Comparison of ENCODE assay signal across 2 cellular contexts in the genomic region with DNA sequence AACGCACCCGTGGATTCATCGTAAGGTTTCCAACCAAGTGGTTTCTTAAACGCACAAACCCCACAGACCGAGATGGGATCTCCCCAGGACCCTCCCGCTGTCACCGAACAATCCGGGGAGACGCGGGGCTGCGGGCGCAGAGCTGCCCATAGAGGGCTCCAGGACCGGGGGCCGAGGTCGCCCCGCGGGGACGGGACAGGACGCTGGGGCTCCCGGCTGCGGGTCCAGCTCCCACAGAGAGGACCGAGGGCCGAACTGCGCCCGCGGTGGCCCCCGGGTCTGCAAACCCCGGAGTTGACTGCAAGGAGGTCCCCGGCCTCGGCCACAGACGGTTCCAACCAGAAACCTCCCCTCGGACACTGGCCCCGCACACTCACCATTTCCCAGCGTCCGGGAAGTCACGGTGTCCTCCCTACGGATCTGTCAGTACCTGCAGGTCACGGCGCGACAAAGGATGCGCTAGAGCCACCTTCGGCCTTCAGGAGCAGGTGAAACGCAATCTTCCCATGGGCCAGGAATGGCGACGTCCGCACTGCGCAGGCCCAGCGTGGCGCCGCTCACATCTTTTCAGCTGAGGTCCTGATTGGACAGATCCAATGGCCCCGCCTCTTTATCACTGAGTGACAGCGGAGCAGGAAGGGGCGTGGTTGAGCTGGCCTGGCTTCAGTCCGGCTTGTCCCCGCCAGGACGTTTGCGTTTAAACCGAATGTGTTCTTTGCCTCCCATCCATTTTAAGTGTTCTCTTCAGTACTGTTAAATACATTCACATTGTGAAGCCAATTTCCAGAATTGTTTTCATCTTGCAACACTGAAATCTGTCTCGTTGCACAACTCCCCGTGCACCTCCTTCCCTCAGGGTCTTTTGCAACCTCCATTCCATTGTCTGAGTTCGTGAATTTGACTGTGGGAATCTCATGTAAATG.
TF ChIP-seq lines count a peak whose summit lies in the region.

A gene (minus strand): TSS at position 534 of the 923 bp plus-strand sequence. CDS start 154 bp downstream, at position 380.

TF ChIP-seq in HEK293, 187 proteins besides CTCF, POLR2A, EP300 and RAD21 (continued from another document and continues in another):
- TF ChIP-seq, protein P1, sequence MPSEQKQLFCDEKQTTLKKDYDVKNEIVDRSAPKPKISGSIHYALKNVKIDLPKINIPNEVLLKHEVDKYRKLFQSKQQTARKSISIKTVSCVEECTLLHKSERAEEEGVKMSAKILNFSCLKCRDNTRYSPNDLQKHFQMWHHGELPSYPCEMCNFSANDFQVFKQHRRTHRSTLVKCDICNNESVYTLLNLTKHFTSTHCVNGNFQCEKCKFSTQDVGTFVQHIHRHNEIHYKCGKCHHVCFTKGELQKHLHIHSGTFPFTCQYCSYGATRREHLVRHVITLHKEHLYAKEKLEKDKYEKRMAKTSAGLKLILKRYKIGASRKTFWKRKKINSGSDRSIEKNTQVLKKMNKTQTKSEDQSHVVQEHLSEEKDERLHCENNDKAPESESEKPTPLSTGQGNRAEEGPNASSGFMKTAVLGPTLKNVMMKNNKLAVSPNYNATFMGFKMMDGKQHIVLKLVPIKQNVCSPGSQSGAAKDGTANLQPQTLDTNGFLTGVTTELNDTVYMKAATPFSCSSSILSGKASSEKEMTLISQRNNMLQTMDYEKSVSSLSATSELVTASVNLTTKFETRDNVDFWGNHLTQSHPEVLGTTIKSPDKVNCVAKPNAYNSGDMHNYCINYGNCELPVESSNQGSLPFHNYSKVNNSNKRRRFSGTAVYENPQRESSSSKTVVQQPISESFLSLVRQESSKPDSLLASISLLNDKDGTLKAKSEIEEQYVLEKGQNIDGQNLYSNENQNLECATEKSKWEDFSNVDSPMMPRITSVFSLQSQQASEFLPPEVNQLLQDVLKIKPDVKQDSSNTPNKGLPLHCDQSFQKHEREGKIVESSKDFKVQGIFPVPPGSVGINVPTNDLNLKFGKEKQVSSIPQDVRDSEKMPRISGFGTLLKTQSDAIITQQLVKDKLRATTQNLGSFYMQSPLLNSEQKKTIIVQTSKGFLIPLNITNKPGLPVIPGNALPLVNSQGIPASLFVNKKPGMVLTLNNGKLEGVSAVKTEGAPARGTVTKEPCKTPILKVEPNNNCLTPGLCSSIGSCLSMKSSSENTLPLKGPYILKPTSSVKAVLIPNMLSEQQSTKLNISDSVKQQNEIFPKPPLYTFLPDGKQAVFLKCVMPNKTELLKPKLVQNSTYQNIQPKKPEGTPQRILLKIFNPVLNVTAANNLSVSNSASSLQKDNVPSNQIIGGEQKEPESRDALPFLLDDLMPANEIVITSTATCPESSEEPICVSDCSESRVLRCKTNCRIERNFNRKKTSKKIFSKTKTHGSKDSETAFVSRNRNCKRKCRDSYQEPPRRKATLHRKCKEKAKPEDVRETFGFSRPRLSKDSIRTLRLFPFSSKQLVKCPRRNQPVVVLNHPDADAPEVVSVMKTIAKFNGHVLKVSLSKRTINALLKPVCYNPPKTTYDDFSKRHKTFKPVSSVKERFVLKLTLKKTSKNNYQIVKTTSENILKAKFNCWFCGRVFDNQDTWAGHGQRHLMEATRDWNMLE (tag by site-specific recombination; conservative IDR thresholded peaks at IDR 0.05; ENCODE audit: low read depth) = no peak
- TF ChIP-seq ZNF248 (tag by site-specific recombination; IDR thresholded peaks at IDR 0.05) (no peak), KLF9 (tag by site-specific recombination; IDR thresholded peaks at IDR 0.05; ENCODE audit: low read depth) (peak; percentile 81), ZNF843 (tag by site-specific recombination; IDR thresholded peaks at IDR 0.05) (no peak), ZNF423 (tag by site-specific recombination; IDR thresholded peaks at IDR 0.05) (no peak), KLF8 (tag by site-specific recombination; IDR thresholded peaks at IDR 0.05) (no peak), SP3 (tag by site-specific recombination; IDR thresholded peaks at IDR 0.05) (peak; percentile 71), ZNF791 (tag by site-specific recombination; IDR thresholded peaks at IDR 0.05) (no peak), YY1 (tag by site-specific recombination; IDR thresholded peaks at IDR 0.05) (peak; percentile 51; the same call in 1 of the 2 replicates), SP2 (tag by site-specific recombination; IDR thresholded peaks at IDR 0.05) (peak; percentile 81), ZNF629 (tag by site-specific recombination; IDR thresholded peaks at IDR 0.05) (0 out of 2 replicates have a peak, but pooled peaks have one; percentile 20), TCF7L2 (IDR thresholded peaks at IDR 0.05; ENCODE audit: borderline replicate concordance, low read depth, low read length) (no peak), ZXDB (tag by site-specific recombination; IDR thresholded peaks at IDR 0.05) (0 out of 2 replicates have a peak, but pooled peaks have one; percentile 28), ZNF777 (tag by site-specific recombination; IDR thresholded peaks at IDR 0.05; ENCODE audit: borderline replicate concordance) (0 out of 2 replicates have a peak, but pooled peaks have one; percentile 42), IKZF3 (tag by site-specific recombination; IDR thresholded peaks at IDR 0.05) (no peak), ZNF426 (tag by site-specific recombination; IDR thresholded peaks at IDR 0.05) (no peak), ZNF623 (tag by site-specific recombination; IDR thresholded peaks at IDR 0.05) (no peak), ZBTB21 (tag by site-specific recombination; IDR thresholded peaks at IDR 0.05) (no peak), ZNF624 (tag by site-specific recombination; IDR thresholded peaks at IDR 0.05) (no peak), SP7 (tag by site-specific recombination; IDR thresholded peaks at IDR 0.05) (0 out of 2 replicates have a peak, but pooled peaks have one; percentile 32), TRIM28 (IDR thresholded peaks at IDR 0.05; ENCODE audit: borderline replicate concordance, low read length) (peak; percentile 48; the same call in 1 of the 2 replicates), SETDB1 (IDR thresholded peaks at IDR 0.05; ENCODE audit: insufficient read length, low read length) (peak; percentile 30), ZNF169 (tag by site-specific recombination; IDR thresholded peaks at IDR 0.05) (no peak)
- TF ChIP-seq, protein P2, sequence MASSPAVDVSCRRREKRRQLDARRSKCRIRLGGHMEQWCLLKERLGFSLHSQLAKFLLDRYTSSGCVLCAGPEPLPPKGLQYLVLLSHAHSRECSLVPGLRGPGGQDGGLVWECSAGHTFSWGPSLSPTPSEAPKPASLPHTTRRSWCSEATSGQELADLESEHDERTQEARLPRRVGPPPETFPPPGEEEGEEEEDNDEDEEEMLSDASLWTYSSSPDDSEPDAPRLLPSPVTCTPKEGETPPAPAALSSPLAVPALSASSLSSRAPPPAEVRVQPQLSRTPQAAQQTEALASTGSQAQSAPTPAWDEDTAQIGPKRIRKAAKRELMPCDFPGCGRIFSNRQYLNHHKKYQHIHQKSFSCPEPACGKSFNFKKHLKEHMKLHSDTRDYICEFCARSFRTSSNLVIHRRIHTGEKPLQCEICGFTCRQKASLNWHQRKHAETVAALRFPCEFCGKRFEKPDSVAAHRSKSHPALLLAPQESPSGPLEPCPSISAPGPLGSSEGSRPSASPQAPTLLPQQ (tag by site-specific recombination; IDR thresholded peaks at IDR 0.05) = 0 out of 2 replicates have a peak, but pooled peaks have one; percentile 30
- TF ChIP-seq, protein P3, sequence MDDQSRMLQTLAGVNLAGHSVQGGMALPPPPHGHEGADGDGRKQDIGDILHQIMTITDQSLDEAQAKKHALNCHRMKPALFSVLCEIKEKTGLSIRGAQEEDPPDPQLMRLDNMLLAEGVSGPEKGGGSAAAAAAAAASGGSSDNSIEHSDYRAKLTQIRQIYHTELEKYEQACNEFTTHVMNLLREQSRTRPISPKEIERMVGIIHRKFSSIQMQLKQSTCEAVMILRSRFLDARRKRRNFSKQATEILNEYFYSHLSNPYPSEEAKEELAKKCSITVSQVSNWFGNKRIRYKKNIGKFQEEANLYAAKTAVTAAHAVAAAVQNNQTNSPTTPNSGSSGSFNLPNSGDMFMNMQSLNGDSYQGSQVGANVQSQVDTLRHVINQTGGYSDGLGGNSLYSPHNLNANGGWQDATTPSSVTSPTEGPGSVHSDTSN (CRISPR knock-in tag; IDR thresholded peaks at IDR 0.05) = 0 out of 2 replicates have a peak, but pooled peaks have one; percentile 75

TF ChIP-seq in SK-N-SH treated with all-trans-retinoic acid at 6 μM for 48 hours, 23 proteins besides CTCF, POLR2A, EP300 and RAD21 (continued from another document):
- TF ChIP-seq, protein P4, sequence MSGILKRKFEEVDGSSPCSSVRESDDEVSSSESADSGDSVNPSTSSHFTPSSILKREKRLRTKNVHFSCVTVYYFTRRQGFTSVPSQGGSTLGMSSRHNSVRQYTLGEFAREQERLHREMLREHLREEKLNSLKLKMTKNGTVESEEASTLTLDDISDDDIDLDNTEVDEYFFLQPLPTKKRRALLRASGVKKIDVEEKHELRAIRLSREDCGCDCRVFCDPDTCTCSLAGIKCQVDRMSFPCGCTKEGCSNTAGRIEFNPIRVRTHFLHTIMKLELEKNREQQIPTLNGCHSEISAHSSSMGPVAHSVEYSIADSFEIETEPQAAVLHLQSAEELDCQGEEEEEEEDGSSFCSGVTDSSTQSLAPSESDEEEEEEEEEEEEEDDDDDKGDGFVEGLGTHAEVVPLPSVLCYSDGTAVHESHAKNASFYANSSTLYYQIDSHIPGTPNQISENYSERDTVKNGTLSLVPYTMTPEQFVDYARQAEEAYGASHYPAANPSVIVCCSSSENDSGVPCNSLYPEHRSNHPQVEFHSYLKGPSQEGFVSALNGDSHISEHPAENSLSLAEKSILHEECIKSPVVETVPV (CRISPR knock-in tag; IDR thresholded peaks at IDR 0.05) = no peak
- TF ChIP-seq BACH2 (CRISPR knock-in tag; IDR thresholded peaks at IDR 0.05; ENCODE audit: borderline replicate concordance) (no peak), GLIS3 (CRISPR knock-in tag; IDR thresholded peaks at IDR 0.05) (no peak), ZC3H10 (CRISPR knock-in tag; IDR thresholded peaks at IDR 0.05) (no peak)
- TF ChIP-seq, protein P5, sequence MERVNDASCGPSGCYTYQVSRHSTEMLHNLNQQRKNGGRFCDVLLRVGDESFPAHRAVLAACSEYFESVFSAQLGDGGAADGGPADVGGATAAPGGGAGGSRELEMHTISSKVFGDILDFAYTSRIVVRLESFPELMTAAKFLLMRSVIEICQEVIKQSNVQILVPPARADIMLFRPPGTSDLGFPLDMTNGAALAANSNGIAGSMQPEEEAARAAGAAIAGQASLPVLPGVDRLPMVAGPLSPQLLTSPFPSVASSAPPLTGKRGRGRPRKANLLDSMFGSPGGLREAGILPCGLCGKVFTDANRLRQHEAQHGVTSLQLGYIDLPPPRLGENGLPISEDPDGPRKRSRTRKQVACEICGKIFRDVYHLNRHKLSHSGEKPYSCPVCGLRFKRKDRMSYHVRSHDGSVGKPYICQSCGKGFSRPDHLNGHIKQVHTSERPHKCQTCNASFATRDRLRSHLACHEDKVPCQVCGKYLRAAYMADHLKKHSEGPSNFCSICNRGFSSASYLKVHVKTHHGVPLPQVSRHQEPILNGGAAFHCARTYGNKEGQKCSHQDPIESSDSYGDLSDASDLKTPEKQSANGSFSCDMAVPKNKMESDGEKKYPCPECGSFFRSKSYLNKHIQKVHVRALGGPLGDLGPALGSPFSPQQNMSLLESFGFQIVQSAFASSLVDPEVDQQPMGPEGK (CRISPR knock-in tag; IDR thresholded peaks at IDR 0.05; ENCODE audit: borderline replicate concordance) = no peak
